ENCODE assay signal across 19 cellular contexts in the genomic region with DNA sequence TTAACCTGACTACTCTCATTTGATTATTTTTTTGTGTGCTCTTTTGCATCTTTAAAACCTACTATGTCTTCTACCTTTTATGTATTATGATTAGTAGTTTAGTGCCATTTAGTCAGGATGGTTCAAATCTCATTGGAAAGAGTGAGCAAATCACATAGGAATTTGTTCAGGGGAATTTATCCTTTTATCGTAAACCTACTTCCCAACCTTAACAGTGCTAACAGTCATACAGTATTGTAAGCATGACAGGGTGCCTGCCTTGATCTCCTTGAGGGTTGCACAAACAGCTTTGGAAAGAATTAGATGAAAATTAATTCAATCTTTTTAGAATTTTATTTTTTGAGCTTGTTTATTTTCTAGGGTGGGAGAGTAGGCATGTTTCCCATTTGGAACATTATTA.
"Had no signal": no experiment of that assay in that cellular context is flagged by ENCODE, and none has a peak within 500 bp of the region (broad histone marks: within the 10 kb centered on the region; RNA-seq: fewer than 3 reads in every experiment).

No MANE protein-coding gene starts in this region.

- DNase-seq: activated CD4-positive, alpha-beta T cell treated with anti-CD3 and anti-CD28 coated beads, Interleukin-2, amount 10 ng/mL, durations not matched to agents 24 days and 14 days; activated CD4-positive, CD25-positive, alpha-beta regulatory T cell; activated CD8-positive, alpha-beta T cell treated with anti-CD3 and anti-CD28 coated beads for 36 hours; activated naive CD4-positive, alpha-beta T cell treated with Interleukin-2 at 50 U/mL for 16 hours; activated naive CD8-positive, alpha-beta T cell treated with anti-CD3 and anti-CD28 coated beads, Interleukin-2, amount 10 ng/mL, durations not matched to agents 7 days and 5 days; activated T-cell treated with anti-CD3 and anti-CD28 coated beads, Interleukin-2, amount 50 U/mL, for 1 hour; amygdala; effector memory CD8-positive, alpha-beta T cell; foreskin fibroblast; hippocampal formation; islet precursor cell; midbrain; posterior cingulate gyrus; retina; stimulated activated naive B cell treated with anti-CD40 and anti-IgM and Interleukin-4, amounts not matched to agents 10 μg/mL and 1 μg/mL and 100 μg/mL, for 72 hours; T-helper 1 cell; T-helper 9 cell had no signal

- H3K27ac ChIP-seq: cardiac muscle cell had no signal

- ATAC-seq: activated CD8-positive, alpha-beta T cell treated with anti-CD3 and anti-CD28 coated beads for 36 hours; activated T-helper 17 cell treated with anti-CD3 and anti-CD28 coated beads, Interleukin-2, amount 50 U/mL, for 72 hours; effector memory CD8-positive, alpha-beta T cell; stimulated activated naive B cell treated with anti-CD40 and anti-IgM and Interleukin-4, amounts not matched to agents 10 μg/mL and 1 μg/mL and 100 μg/mL, for 72 hours had no signal

- H3K4me3 ChIP-seq: cardiac muscle cell had no signal

- H3K27me3 ChIP-seq: cardiac muscle cell had no signal
